ENCODE assay signal across 14 cellular contexts in genomic region chr14:74329950-74330575, GRCh38. TPM values are rescaled to one million over a fixed set of nuclear protein-coding genes. Genes with fewer than 3 reads are reported as not detected.
DNase-seq lines count a peak whose midpoint lies in the region; ATAC-seq and TF ChIP-seq lines count a peak whose summit lies in the region.
"Not testable (repeated sequence)": the region's sequence is repeated elsewhere in the genome, so short reads cannot be mapped to it uniquely, and the experiment has no call there.
"Had no signal": no experiment of that assay in that cellular context is flagged by ENCODE, and none has a peak within 500 bp of the region (broad histone marks: within the 10 kb centered on the region; RNA-seq: fewer than 3 reads in every experiment).

No MANE protein-coding gene starts in this region.

- H3K4me2 ChIP-seq in H9 (ENCODE audit: insufficient read depth, insufficient read length, low read length); mesendoderm (ENCODE audit: low read length); neural progenitor cell: not testable (repeated sequence)

- H3K4ac ChIP-seq in H9 (ENCODE audit: low read depth, low read length): not testable (repeated sequence)
- peak overlapping the region; percentile 62 for H3K4ac ChIP-seq in mesendoderm (ENCODE audit: low read depth, low read length)

- H4K20me1 ChIP-seq in H9 (ENCODE audit: control insufficient read depth, insufficient read depth, insufficient read length); neural progenitor cell (ENCODE audit: low read depth): not testable (repeated sequence)

- H3K18ac ChIP-seq in H9 (ENCODE audit: insufficient read length, low read depth, low read length): not testable (repeated sequence)
- peak overlapping the region; percentile 45 for H3K18ac ChIP-seq in mesendoderm (ENCODE audit: low read length)

- DNase-seq in H9; endodermal cell; left lung; mesendoderm; neural progenitor cell (ENCODE audit: low spot score): not testable (repeated sequence)

- no CpG with 5 or more reads among the region's 9 CpGs for WGBS in H9 (ENCODE audit: extremely low coverage, insufficient read length, low lambda C conversion rate)
- 74 to 81% methylated on average over 6 to 7 of the region's 9 CpGs for WGBS in endodermal cell (ENCODE audit: insufficient coverage in 1 of 2, insufficient read length in 1 of 2), 2 experiments
- no CpG with 5 or more reads among the region's 9 CpGs for WGBS in mesendoderm (ENCODE audit: extremely low coverage, insufficient coverage, low lambda C conversion rate)

- not testable (repeated sequence) for H4K91ac ChIP-seq in H9 (ENCODE audit: insufficient read length, low read depth, low read length)

- H2BK120ac ChIP-seq in H9 (ENCODE audit: low read depth, low read length, poor library complexity, severe bottlenecking); mesendoderm (ENCODE audit: low read depth, low read length): not testable (repeated sequence)

- H3K9me3 Mint-ChIP-seq in H9, endodermal cell, neural progenitor cell: not testable (repeated sequence)

- not testable (repeated sequence) for H3K79me2 ChIP-seq in H9 (ENCODE audit: insufficient read depth, low read length); mesendoderm (ENCODE audit: control insufficient read depth, insufficient read depth, low read length); neural progenitor cell (ENCODE audit: low read depth)

- intact Hi-C loops in left lung (cut with DNase I): not testable (repeated sequence)

- not testable (repeated sequence) for H3K23ac ChIP-seq in H9 (ENCODE audit: insufficient read length, low read depth, low read length); mesendoderm (ENCODE audit: low read length)

- not testable (repeated sequence) for H3K27me3 ChIP-seq in H9 (ENCODE audit: insufficient read depth, low read length); endodermal cell (ENCODE audit: control insufficient read depth, insufficient read depth, low read length, poor library complexity, severe bottlenecking); left lung; mesendoderm (ENCODE audit: insufficient read depth, low read length, poor library complexity); neural progenitor cell

- H3K27ac Mint-ChIP-seq in H9: peak overlapping the region; percentile 65 to 98 (median 70); a peak in 5 of 7 replicates
- peak overlapping the region; percentile 88 for H3K27ac Mint-ChIP-seq in endodermal cell
- H3K27ac Mint-ChIP-seq in neural progenitor cell: peak overlapping the region; percentile 32

- not testable (repeated sequence) for H3K27me3 Mint-ChIP-seq in H9 (ENCODE audit: low read depth); endodermal cell (ENCODE audit: insufficient read depth); neural progenitor cell (ENCODE audit: insufficient read depth, low read depth)

- H2BK15ac ChIP-seq in H9 (ENCODE audit: low read depth, low read length); mesendoderm (replicated peaks; ENCODE audit: low read depth): not testable (repeated sequence)

- not testable (repeated sequence) for TF ChIP-seq CTCF in H9 (conservative IDR thresholded peaks at IDR 0.05); endodermal cell (conservative IDR thresholded peaks at IDR 0.05); left lung (IDR thresholded peaks at IDR 0.05); neural progenitor cell (IDR thresholded peaks at IDR 0.05)

- not testable (repeated sequence) for H2AFZ ChIP-seq in H9 (ENCODE audit: low read length); neural progenitor cell (replicated peaks)

- not testable (repeated sequence) for H4K5ac ChIP-seq in H9 (ENCODE audit: insufficient read length, low read depth, low read length); mesendoderm (ENCODE audit: low read length)

- not testable (repeated sequence) for H3K56ac ChIP-seq in H9 (ENCODE audit: insufficient read length, low read depth, low read length)
- H3K56ac ChIP-seq in mesendoderm (ENCODE audit: low read length): peak overlapping the region; percentile 9

- ATAC-seq in left lung: peak; percentile 89

- not testable (repeated sequence) for H2AK5ac ChIP-seq in H9 (ENCODE audit: insufficient read length, low read length); mesendoderm (ENCODE audit: low read length)

- not testable (repeated sequence) for H3K23me2 ChIP-seq in H9 (ENCODE audit: insufficient read length, low read depth, low read length, poor library complexity, severe bottlenecking)

- peaks cover 18% of the 10 kb centered on the region for H3K4me1 ChIP-seq in H9 (ENCODE audit: insufficient read depth, low read length)
- peaks cover 19% of the 10 kb centered on the region for H3K4me1 ChIP-seq in endodermal cell (ENCODE audit: control insufficient read depth, insufficient read depth, low read length)
- H3K4me1 ChIP-seq in left lung: not testable (repeated sequence)
- peaks cover 15% of the 10 kb centered on the region for H3K4me1 ChIP-seq in mesendoderm (ENCODE audit: control insufficient read depth, low read depth, low read length)
- peaks cover 32% of the 10 kb centered on the region for H3K4me1 ChIP-seq in neural progenitor cell

- not testable (repeated sequence) for H3K4me3 Mint-ChIP-seq in H9, endodermal cell, neural progenitor cell

- not testable (repeated sequence) for H2BK5ac ChIP-seq in H9 (ENCODE audit: insufficient read length, low read length); mesendoderm (ENCODE audit: low read length)

- H3T11ph ChIP-seq in H9 (ENCODE audit: low read length): not testable (repeated sequence)

- not testable (repeated sequence) for H2BK20ac ChIP-seq in H9 (ENCODE audit: low read depth, low read length, poor library complexity, severe bottlenecking)

- not testable (repeated sequence) for H3K27ac ChIP-seq in H9 (ENCODE audit: insufficient read length, low read depth, low read length); endodermal cell (ENCODE audit: low read depth, low read length); left lung; mesendoderm (ENCODE audit: low read depth, low read length); neural progenitor cell

- H3K4me1 Mint-ChIP-seq in H9: peaks cover 37 to 40% of the 10 kb centered on the region in 2 experiments
- H3K4me1 Mint-ChIP-seq in endodermal cell: peaks cover 44% of the 10 kb centered on the region
- peaks cover 28% of the 10 kb centered on the region for H3K4me1 Mint-ChIP-seq in neural progenitor cell

- not testable (repeated sequence) for H2BK12ac ChIP-seq in H9 (ENCODE audit: insufficient read length, low read depth, low read length)

- H3K9me3 ChIP-seq in H9 (ENCODE audit: control insufficient read depth, low read depth, low read length); endodermal cell (ENCODE audit: control insufficient read depth, low read length); left lung; neural progenitor cell (ENCODE audit: low read depth): not testable (repeated sequence)

- not testable (repeated sequence) for H3K4me3 ChIP-seq in endodermal cell (ENCODE audit: low read length); left lung; mesendoderm (ENCODE audit: low read length); neural progenitor cell

- H4K8ac ChIP-seq in H9 (replicated peaks; ENCODE audit: insufficient read length, low read depth, low read length): not testable (repeated sequence)
- peak overlapping the region; percentile 43 for H4K8ac ChIP-seq in mesendoderm (ENCODE audit: low read depth, low read length)

- H3K14ac ChIP-seq in H9 (ENCODE audit: insufficient read depth, low read length): not testable (repeated sequence)

- not testable (repeated sequence) for H3K36me3 Mint-ChIP-seq in H9 (ENCODE audit: insufficient read depth in 1 of 3, low read depth in 3 of 3); neural progenitor cell
- peaks cover 13% of the 10 kb centered on the region for H3K36me3 Mint-ChIP-seq in endodermal cell (ENCODE audit: low read depth)

- H3K9ac ChIP-seq in H9 (ENCODE audit: extremely low read depth, insufficient read length, low read length); endodermal cell (ENCODE audit: extremely low read depth, low read length, poor library complexity, severe bottlenecking); mesendoderm (ENCODE audit: low read length); neural progenitor cell: not testable (repeated sequence)

- H3F3A ChIP-seq in neural progenitor cell (ENCODE audit: low read depth): peaks cover 42% of the 10 kb centered on the region

- H3K36me3 ChIP-seq in endodermal cell (ENCODE audit: control insufficient read depth, insufficient read depth, low read length); left lung; mesendoderm (ENCODE audit: control insufficient read depth, insufficient read depth, low read length); neural progenitor cell: not testable (repeated sequence)

- not testable (repeated sequence) for H3K79me1 ChIP-seq in H9 (ENCODE audit: insufficient read depth, low read depth, low read length, poor library complexity, severe bottlenecking); mesendoderm (ENCODE audit: low read length)

RNA-seq across cellular contexts. Expression of gene VRTN, which starts 18.2 kb away (rescaled TPM):
- total RNA-seq in H9 (2021) (104 and 105 TPM in 2 replicates), endodermal cell (100 to 1,000 TPM in 1 of 2 donors, 10 to 100 TPM in 1; 61.8 to 108 TPM), left lung (not detected), neural progenitor cell (ENCODE audit: low replicate concordance) (7.9 and 18.6 TPM in 2 replicates)
- polyA plus RNA-seq in endodermal cell (2013, experiment 1 of 2): 17.8 TPM
- 16.6 TPM for polyA plus RNA-seq in endodermal cell (2013, experiment 2 of 2)
- polyA plus RNA-seq in mesendoderm (2013, experiment 1 of 2): 135 TPM
- 136 TPM for polyA plus RNA-seq in mesendoderm (2013, experiment 2 of 2)
- total RNA-seq: A673; CD4-positive, alpha-beta memory T cell; CD4-positive, CD25-positive, alpha-beta regulatory T cell; CD8-positive, alpha-beta memory T cell; Daoy; G401 had no signal
- polyA plus RNA-seq: AG04450; CD14-positive monocyte; CD4-positive, alpha-beta memory T cell; CD4-positive, CD25-positive, alpha-beta regulatory T cell; CD8-positive, alpha-beta memory T cell; GM12878 had no signal

RNA-seq across cellular contexts. Expression of gene ABCD4, which starts 27.3 kb away (rescaled TPM):
- total RNA-seq in H9 (2021) (79.1 and 80.9 TPM in 2 replicates), endodermal cell (100 to 1,000 TPM; 153 to 239 TPM), left lung (10 to 100 TPM; 37.0 to 41.1 TPM), neural progenitor cell (ENCODE audit: low replicate concordance) (66.6 and 110 TPM in 2 replicates)
- polyA plus RNA-seq in endodermal cell (2013, experiment 1 of 2): 112 TPM
- 100 TPM for polyA plus RNA-seq in endodermal cell (2013, experiment 2 of 2)
- 29.6 TPM for polyA plus RNA-seq in mesendoderm (2013, experiment 1 of 2)
- polyA plus RNA-seq in mesendoderm (2013, experiment 2 of 2): 29.9 TPM

Comparison
In these comparisons a context has a peak if more than half of its experiments do, and no peak if none do; other contexts are left out.
1. H3K27ac Mint-ChIP-seq: peak in every context shown above with its lines; median percentile 88 in endodermal cell; 70 in H9; 32 in neural progenitor cell.